24 cellular contexts compared by ENCODE assay signal in the genomic region with DNA sequence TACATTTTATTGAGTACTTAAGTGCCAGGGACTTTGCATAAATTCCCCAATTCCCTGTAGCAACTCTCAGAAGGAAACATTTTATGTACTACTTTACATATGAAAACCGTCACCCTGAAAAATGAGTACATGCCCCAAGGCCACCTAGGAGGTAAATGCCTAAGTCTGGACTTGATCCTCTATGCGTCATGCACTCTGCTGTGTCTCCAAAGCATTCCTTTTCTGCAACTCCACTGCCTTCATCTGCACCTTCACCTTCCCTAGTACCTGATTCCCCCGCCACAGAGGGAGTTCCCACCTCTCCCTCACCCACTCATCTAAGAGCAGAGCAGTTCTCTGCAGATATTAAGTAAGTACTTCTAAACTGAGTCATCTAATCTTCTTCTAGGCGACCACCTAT.
"Had no signal": no experiment of that assay in that cellular context is flagged by ENCODE, and none has a peak within 500 bp of the region (broad histone marks: within the 10 kb centered on the region; RNA-seq: fewer than 3 reads in every experiment).

No MANE protein-coding gene starts in this region.

- DNase-seq: activated CD4-positive, alpha-beta T cell treated with anti-CD3 and anti-CD28 coated beads, Interleukin-2, amount 10 ng/mL, durations not matched to agents 7 days and 5 days; activated CD4-positive, CD25-positive, alpha-beta regulatory T cell treated with anti-CD3 and anti-CD28 coated beads, Interleukin-2, amount 50 U/mL, for 72 hours; activated CD8-positive, alpha-beta T cell treated with anti-CD3 and anti-CD28 coated beads for 36 hours; activated gamma-delta T cell treated with Interleukin-2 at 50 U/mL for 16 hours; activated T-cell treated with anti-CD3 and anti-CD28 coated beads, Interleukin-2, amount 50 U/mL, for 1 hour; aorta; brain microvascular endothelial cell; erythroblast; foreskin melanocyte; hippocampal formation; left cardiac atrium; mesendoderm; mucosa of descending colon; right lobe of liver; stimulated activated CD4-positive, alpha-beta T cell treated with anti-CD3 and anti-CD28 coated beads, Interleukin-2, amount 100 ng/mL, for 24 hours; stomach; transverse colon had no signal

- H2AFZ ChIP-seq: parathyroid adenoma had no signal

- H3K79me2 ChIP-seq: parathyroid adenoma had no signal

- H3K4me3 Mint-ChIP-seq: activated CD4-positive, alpha-beta T cell treated with anti-CD3 and anti-CD28 coated beads, Interleukin-2, amount 10 ng/mL, durations not matched to agents 7 days and 5 days; activated CD8-positive, alpha-beta T cell treated with anti-CD3 and anti-CD28 coated beads for 36 hours; central memory CD8-positive, alpha-beta T cell; stimulated activated memory B cell treated with anti-CD40 and anti-IgM and Interleukin-4, amounts not matched to agents 10 μg/mL and 1 μg/mL and 100 μg/mL, for 72 hours had no signal

- H3K27ac Mint-ChIP-seq: activated CD4-positive, alpha-beta T cell treated with anti-CD3 and anti-CD28 coated beads, Interleukin-2, amount 10 ng/mL, durations not matched to agents 7 days and 5 days; activated CD8-positive, alpha-beta T cell treated with anti-CD3 and anti-CD28 coated beads for 36 hours; stimulated activated memory B cell treated with anti-CD40 and anti-IgM and Interleukin-4, amounts not matched to agents 10 μg/mL and 1 μg/mL and 100 μg/mL, for 72 hours had no signal

- H3K27ac ChIP-seq: brain microvascular endothelial cell, coronary artery, parathyroid adenoma, right lobe of liver, skin epidermis, stomach, suprapubic skin, transverse colon had no signal

- H3K9ac ChIP-seq: parathyroid adenoma had no signal

- H3K9me3 ChIP-seq: mucosa of descending colon, right lobe of liver, suprapubic skin, transverse colon had no signal

- H3K27me3 Mint-ChIP-seq: activated CD8-positive, alpha-beta T cell treated with anti-CD3 and anti-CD28 coated beads for 36 hours had no signal

- H3K36me3 Mint-ChIP-seq: stimulated activated memory B cell treated with anti-CD40 and anti-IgM and Interleukin-4, amounts not matched to agents 10 μg/mL and 1 μg/mL and 100 μg/mL, for 72 hours had no signal

- H3K4me1 ChIP-seq: parathyroid adenoma, right lobe of liver, stomach, suprapubic skin, transverse colon had no signal

- ATAC-seq: activated CD8-positive, alpha-beta T cell treated with anti-CD3 and anti-CD28 coated beads for 36 hours; activated naive CD4-positive, alpha-beta T cell treated with anti-CD3 and anti-CD28 coated beads, Interleukin-2, amount 50 U/mL, for 72 hours; left cardiac atrium; mucosa of descending colon; right lobe of liver; stimulated activated memory B cell treated with anti-CD40 and anti-IgM and Interleukin-4, amounts not matched to agents 10 μg/mL and 1 μg/mL and 100 μg/mL, for 72 hours had no signal

- H3K4me1 Mint-ChIP-seq: activated CD4-positive, alpha-beta T cell treated with anti-CD3 and anti-CD28 coated beads, Interleukin-2, amount 10 ng/mL, durations not matched to agents 7 days and 5 days; central memory CD8-positive, alpha-beta T cell; stimulated activated memory B cell treated with anti-CD40 and anti-IgM and Interleukin-4, amounts not matched to agents 10 μg/mL and 1 μg/mL and 100 μg/mL, for 72 hours had no signal

- H3K4me3 ChIP-seq: coronary artery, mucosa of descending colon, right lobe of liver, skin epidermis, stomach, suprapubic skin, transverse colon had no signal

- H3K36me3 ChIP-seq: brain microvascular endothelial cell, right lobe of liver, stomach, suprapubic skin, transverse colon had no signal

- H3K27me3 ChIP-seq: brain microvascular endothelial cell, right lobe of liver, stomach, transverse colon had no signal
